In the genomic region with DNA sequence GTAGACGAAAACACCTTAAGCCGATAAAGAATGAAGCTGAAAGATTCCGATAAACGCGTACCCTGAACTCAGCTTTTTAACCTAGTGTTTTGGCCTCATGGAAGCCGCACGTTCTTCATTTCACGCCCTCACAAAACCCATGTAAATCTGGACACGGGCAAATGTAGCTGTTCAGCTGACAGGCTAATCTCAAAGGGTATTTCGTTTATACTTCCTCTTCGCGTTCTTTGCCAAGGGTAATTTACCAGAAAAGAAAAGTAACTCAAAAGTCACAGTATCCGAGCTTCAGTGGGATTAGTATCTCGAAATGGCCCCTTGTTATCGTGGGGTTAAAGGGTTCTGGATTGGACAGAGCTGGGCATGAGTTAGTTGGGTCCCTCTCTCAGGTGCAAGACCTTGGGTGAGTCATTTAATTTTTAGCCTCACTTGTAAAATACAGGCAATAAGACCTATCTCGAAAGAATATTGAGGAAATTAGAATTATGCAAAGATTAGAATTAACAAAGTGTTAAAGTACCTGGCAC, we compare ENCODE assay signal across 8 cellular contexts. TPM values are rescaled to one million over a fixed set of nuclear protein-coding genes. Genes with fewer than 3 reads are reported as not detected.
DNase-seq lines count a peak whose midpoint lies in the region; ATAC-seq and TF ChIP-seq lines count a peak whose summit lies in the region.

No MANE protein-coding gene starts in this region.

- POLR2A ChIA-PET in GM10248 (lab: Yijun Ruan, JAX) = no interaction called here
- POLR2A ChIA-PET in activated CD8-positive, alpha-beta T cell treated with anti-CD3 and anti-CD28 coated beads, Interleukin-2, amount 10 ng/mL, durations not matched to agents 7 days and 5 days (lab: Charles Lee) = no interaction called here

- peak overlapping the region; percentile 96; the same call in 1 of the 2 replicates for H3K4me3 ChIP-seq in iPS-20b (ENCODE audit: low read length)

- CTCF ChIA-PET in GM10248 (lab: Yijun Ruan, JAX) = no interaction called here
- CTCF ChIA-PET in activated CD8-positive, alpha-beta T cell treated with anti-CD3 and anti-CD28 coated beads, Interleukin-2, amount 10 ng/mL, durations not matched to agents 7 days and 5 days (lab: Charles Lee) = no interaction called here

- H3K36me3 ChIP-seq in iPS-20b (ENCODE audit: insufficient read depth, low read depth, low read length) = peaks cover 5% of the 10 kb centered on the region; the same call in 1 of the 2 replicates

- H3K9ac ChIP-seq in iPS-20b (ENCODE audit: low read depth, low read length) = peak overlapping the region; percentile 99; the same call in 1 of the 2 replicates

- H3K4me1 Mint-ChIP-seq in activated CD8-positive, alpha-beta T cell treated with anti-CD3 and anti-CD28 coated beads, Interleukin-2, amount 10 ng/mL, durations not matched to agents 7 days and 5 days (ENCODE audit: low read depth) = peaks cover 41% of the 10 kb centered on the region

- ATAC-seq in HG02623 (IDR thresholded peaks at IDR 0.05; ENCODE audit: unreplicated experiment) = peak; percentile 7
- no peak for ATAC-seq in activated CD8-positive, alpha-beta T cell treated with anti-CD3 and anti-CD28 coated beads, Interleukin-2, amount 10 ng/mL, durations not matched to agents 7 days and 5 days

- peak overlapping the region; percentile 98 for H3K4me3 Mint-ChIP-seq in activated CD8-positive, alpha-beta T cell treated with anti-CD3 and anti-CD28 coated beads, Interleukin-2, amount 10 ng/mL, durations not matched to agents 7 days and 5 days

- H3K36me3 Mint-ChIP-seq in activated CD8-positive, alpha-beta T cell treated with anti-CD3 and anti-CD28 coated beads, Interleukin-2, amount 10 ng/mL, durations not matched to agents 7 days and 5 days (ENCODE audit: low read depth) = peaks cover 30% of the 10 kb centered on the region

- peak overlapping the region; percentile 100 for H3K27ac Mint-ChIP-seq in activated CD8-positive, alpha-beta T cell treated with anti-CD3 and anti-CD28 coated beads, Interleukin-2, amount 10 ng/mL, durations not matched to agents 7 days and 5 days

- no peaks in the 10 kb centered on the region for H3K9me3 Mint-ChIP-seq in activated CD8-positive, alpha-beta T cell treated with anti-CD3 and anti-CD28 coated beads, Interleukin-2, amount 10 ng/mL, durations not matched to agents 7 days and 5 days (ENCODE audit: insufficient read depth)

- no peaks in the 10 kb centered on the region for H3K9me3 ChIP-seq in iPS-20b (ENCODE audit: insufficient read depth, low read depth, low read length)

- no peak for TF ChIP-seq CTCF in GM10248 (IDR thresholded peaks at IDR 0.05; ENCODE audit: control extremely low read depth, extremely low read depth, low read depth, missing control alignments)

- H3K4me1 ChIP-seq in iPS-20b (ENCODE audit: insufficient read depth, low read length) = peaks cover 41% of the 10 kb centered on the region

- peak; percentile 18 for DNase-seq in GM10248 (ENCODE audit: extremely low spot score)
- no peak for DNase-seq in activated CD8-positive, alpha-beta T cell treated with anti-CD3 and anti-CD28 coated beads, Interleukin-2, amount 10 ng/mL, durations not matched to agents 7 days and 5 days
- no peak for DNase-seq in G401 (ENCODE audit: low spot score)
- no peak for DNase-seq in middle frontal gyrus (ENCODE audit: extremely low spot score, low spot score)
- DNase-seq in SHP77 treated with DMSO at 0.1 percent for 48 hours (lab: John Stamatoyannopoulos, UW) = no peak

- H3K27me3 ChIP-seq in iPS-20b (ENCODE audit: insufficient read depth, low read length) = no peaks in the 10 kb centered on the region

- H3K27ac ChIP-seq in iPS-20b (ENCODE audit: low read length) (peak overlapping the region; percentile 98), temporal lobe (ENCODE audit: low read depth, low read length) (peak overlapping the region; percentile 98)

- peaks cover 11% of the 10 kb centered on the region for H3K27me3 Mint-ChIP-seq in activated CD8-positive, alpha-beta T cell treated with anti-CD3 and anti-CD28 coated beads, Interleukin-2, amount 10 ng/mL, durations not matched to agents 7 days and 5 days (ENCODE audit: low read depth)

- in situ Hi-C loops in G401 (cut with HindIII; ENCODE audit: low sequenced_read_pairs) = no loop called here

RNA-seq across cellular contexts. Expression of gene CALM2, which starts 0.8 kb away (rescaled TPM):
- total RNA-seq in activated CD8-positive, alpha-beta T cell treated with anti-CD3 and anti-CD28 coated beads, Interleukin-2, amount 10 ng/mL, durations not matched to agents 7 days and 5 days = 100 to 1,000 TPM; 439 to 472 TPM
- 671 TPM for total RNA-seq in temporal lobe
- total RNA-seq in G401 (2014; rRNA removed; shearing (Covaris generic)) = 657 and 774 TPM in 2 replicates

RNA-seq across cellular contexts. Expression of gene STPG4, which starts 22.0 kb away (rescaled TPM):
- under 1 TPM in 1 of 2 experiments, not detected in 1; 0.21 TPM for total RNA-seq in activated CD8-positive, alpha-beta T cell treated with anti-CD3 and anti-CD28 coated beads, Interleukin-2, amount 10 ng/mL, durations not matched to agents 7 days and 5 days
- total RNA-seq in temporal lobe = 0.49 TPM
- not detected in 2 replicates for total RNA-seq in G401 (2014; rRNA removed; shearing (Covaris generic))
